Comparison of ENCODE assay signal across 1 cellular context in genomic region chr10:114605155-114605797, GRCh38.
TF ChIP-seq lines count a peak whose summit lies in the region.

No MANE protein-coding gene starts in this region.

TF ChIP-seq in IMR-90, 13 proteins besides CTCF, POLR2A, EP300 and RAD21 (continued from another document):
- TF ChIP-seq USF2 (IDR thresholded peaks at IDR 0.05; ENCODE audit: low read depth, low read length) (no peak), NFE2L2 (IDR thresholded peaks at IDR 0.05; ENCODE audit: low read depth, low read length) (peak; percentile 97), MAFK (IDR thresholded peaks at IDR 0.05; ENCODE audit: low read depth, low read length) (peak; percentile 66)
